ENCODE assay signal across 1 cellular context in the genomic region with DNA sequence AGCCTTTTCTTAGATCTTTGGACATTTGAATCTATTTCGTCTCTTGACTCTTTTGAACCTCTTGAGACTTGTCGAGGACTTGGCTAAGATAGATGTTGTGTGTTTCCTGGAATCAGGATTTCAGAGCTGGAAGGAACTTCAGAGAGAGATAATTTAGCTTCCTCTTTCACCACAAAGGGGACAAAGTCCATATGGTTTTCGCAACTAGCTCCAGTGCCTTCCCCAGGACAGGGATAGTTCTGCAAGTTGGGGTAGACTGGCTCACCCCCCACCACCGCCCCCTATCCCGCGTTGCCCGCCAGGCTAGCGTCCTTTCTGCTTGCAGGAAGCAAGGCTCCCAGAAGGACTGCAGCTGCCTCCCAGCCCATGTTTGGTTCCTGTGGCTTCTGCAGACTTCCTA.
A peak's percentile ranks its signal among the peaks of the same experiment; 100 is the strongest.
TF ChIP-seq lines count a peak whose summit lies in the region.

No MANE protein-coding gene starts in this region.

TF ChIP-seq in HepG2, 621 proteins besides CTCF, POLR2A, EP300 and RAD21 (continued from another document and continues in another):
- TF ChIP-seq, protein P1, sequence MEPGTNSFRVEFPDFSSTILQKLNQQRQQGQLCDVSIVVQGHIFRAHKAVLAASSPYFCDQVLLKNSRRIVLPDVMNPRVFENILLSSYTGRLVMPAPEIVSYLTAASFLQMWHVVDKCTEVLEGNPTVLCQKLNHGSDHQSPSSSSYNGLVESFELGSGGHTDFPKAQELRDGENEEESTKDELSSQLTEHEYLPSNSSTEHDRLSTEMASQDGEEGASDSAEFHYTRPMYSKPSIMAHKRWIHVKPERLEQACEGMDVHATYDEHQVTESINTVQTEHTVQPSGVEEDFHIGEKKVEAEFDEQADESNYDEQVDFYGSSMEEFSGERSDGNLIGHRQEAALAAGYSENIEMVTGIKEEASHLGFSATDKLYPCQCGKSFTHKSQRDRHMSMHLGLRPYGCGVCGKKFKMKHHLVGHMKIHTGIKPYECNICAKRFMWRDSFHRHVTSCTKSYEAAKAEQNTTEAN (CRISPR knock-in tag; conservative IDR thresholded peaks at IDR 0.05) = no peak
- TF ChIP-seq MBNL3 (CRISPR knock-in tag; conservative IDR thresholded peaks at IDR 0.05) = no peak
- no peak for TF ChIP-seq HNF1A (IDR thresholded peaks at IDR 0.05; ENCODE audit: low read depth)
- peak; percentile 46; the same call in 1 of the 2 replicates for TF ChIP-seq HNF1A (CRISPR knock-in tag; IDR thresholded peaks at IDR 0.05; ENCODE audit: borderline replicate concordance)
- no peak for TF ChIP-seq FIP1L1 (IDR thresholded peaks at IDR 0.05; ENCODE audit: borderline replicate concordance, insufficient read depth, low read depth, low read length)
- peak; percentile 64; the same call in 1 of the 2 replicates for TF ChIP-seq GFI1 (CRISPR knock-in tag; IDR thresholded peaks at IDR 0.05; ENCODE audit: borderline replicate concordance)
- peak; percentile 77 for TF ChIP-seq SAP130 (CRISPR knock-in tag; IDR thresholded peaks at IDR 0.05; ENCODE audit: low read depth)
- no peak for TF ChIP-seq ZBTB42 (CRISPR knock-in tag; IDR thresholded peaks at IDR 0.05)
- TF ChIP-seq MED1 (CRISPR knock-in tag; IDR thresholded peaks at IDR 0.05) = peak; percentile 85
- peak; percentile 96 for TF ChIP-seq PRDM15 (CRISPR knock-in tag; IDR thresholded peaks at IDR 0.05)
- TF ChIP-seq IKZF4 (CRISPR knock-in tag; IDR thresholded peaks at IDR 0.05; ENCODE audit: borderline replicate concordance, low read depth, not compliant biosample characterization) = no peak
- TF ChIP-seq PHF5A (CRISPR knock-in tag; IDR thresholded peaks at IDR 0.05; ENCODE audit: low read depth, unreplicated experiment) = no peak
- peak; percentile 57; the same call in 1 of the 2 replicates for TF ChIP-seq IRF2 (CRISPR knock-in tag; IDR thresholded peaks at IDR 0.05)
- peak; percentile 98 for TF ChIP-seq ARID5B (CRISPR knock-in tag; IDR thresholded peaks at IDR 0.05)
- TF ChIP-seq GATAD2A (CRISPR knock-in tag; IDR thresholded peaks at IDR 0.05) = peak; percentile 97
- 0 out of 2 replicates have a peak, but pooled peaks have one; percentile 49 for TF ChIP-seq ATF2 (CRISPR knock-in tag; IDR thresholded peaks at IDR 0.05)
- peak; percentile 96 for TF ChIP-seq ELF3 (CRISPR knock-in tag; IDR thresholded peaks at IDR 0.05)
- TF ChIP-seq SIX4 (CRISPR knock-in tag; IDR thresholded peaks at IDR 0.05) = peak; percentile 72; the same call in 1 of the 2 replicates
- TF ChIP-seq, protein P2, sequence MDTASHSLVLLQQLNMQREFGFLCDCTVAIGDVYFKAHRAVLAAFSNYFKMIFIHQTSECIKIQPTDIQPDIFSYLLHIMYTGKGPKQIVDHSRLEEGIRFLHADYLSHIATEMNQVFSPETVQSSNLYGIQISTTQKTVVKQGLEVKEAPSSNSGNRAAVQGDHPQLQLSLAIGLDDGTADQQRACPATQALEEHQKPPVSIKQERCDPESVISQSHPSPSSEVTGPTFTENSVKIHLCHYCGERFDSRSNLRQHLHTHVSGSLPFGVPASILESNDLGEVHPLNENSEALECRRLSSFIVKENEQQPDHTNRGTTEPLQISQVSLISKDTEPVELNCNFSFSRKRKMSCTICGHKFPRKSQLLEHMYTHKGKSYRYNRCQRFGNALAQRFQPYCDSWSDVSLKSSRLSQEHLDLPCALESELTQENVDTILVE (CRISPR knock-in tag; IDR thresholded peaks at IDR 0.05) = 0 out of 2 replicates have a peak, but pooled peaks have one; percentile 23
- TF ChIP-seq THYN1 (CRISPR knock-in tag; IDR thresholded peaks at IDR 0.05; ENCODE audit: borderline replicate concordance, low read depth) = no peak
- TF ChIP-seq ZNF703 (CRISPR knock-in tag; IDR thresholded peaks at IDR 0.05; ENCODE audit: borderline replicate concordance) = no peak
- TF ChIP-seq, protein P3, sequence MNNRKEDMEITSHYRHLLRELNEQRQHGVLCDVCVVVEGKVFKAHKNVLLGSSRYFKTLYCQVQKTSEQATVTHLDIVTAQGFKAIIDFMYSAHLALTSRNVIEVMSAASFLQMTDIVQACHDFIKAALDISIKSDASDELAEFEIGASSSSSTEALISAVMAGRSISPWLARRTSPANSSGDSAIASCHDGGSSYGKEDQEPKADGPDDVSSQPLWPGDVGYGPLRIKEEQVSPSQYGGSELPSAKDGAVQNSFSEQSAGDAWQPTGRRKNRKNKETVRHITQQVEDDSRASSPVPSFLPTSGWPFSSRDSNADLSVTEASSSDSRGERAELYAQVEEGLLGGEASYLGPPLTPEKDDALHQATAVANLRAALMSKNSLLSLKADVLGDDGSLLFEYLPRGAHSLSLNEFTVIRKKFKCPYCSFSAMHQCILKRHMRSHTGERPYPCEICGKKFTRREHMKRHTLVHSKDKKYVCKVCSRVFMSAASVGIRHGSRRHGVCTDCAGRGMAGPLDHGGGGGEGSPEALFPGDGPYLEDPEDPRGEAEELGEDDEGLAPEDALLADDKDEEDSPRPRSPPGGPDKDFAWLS (CRISPR knock-in tag; IDR thresholded peaks at IDR 0.05; ENCODE audit: borderline replicate concordance) = no peak
- no peak for TF ChIP-seq ZNF749 (CRISPR knock-in tag; IDR thresholded peaks at IDR 0.05; ENCODE audit: borderline replicate concordance)
- TF ChIP-seq CHD4 (IDR thresholded peaks at IDR 0.05; ENCODE audit: borderline replicate concordance, low read length) = no peak
- TF ChIP-seq, protein P4, sequence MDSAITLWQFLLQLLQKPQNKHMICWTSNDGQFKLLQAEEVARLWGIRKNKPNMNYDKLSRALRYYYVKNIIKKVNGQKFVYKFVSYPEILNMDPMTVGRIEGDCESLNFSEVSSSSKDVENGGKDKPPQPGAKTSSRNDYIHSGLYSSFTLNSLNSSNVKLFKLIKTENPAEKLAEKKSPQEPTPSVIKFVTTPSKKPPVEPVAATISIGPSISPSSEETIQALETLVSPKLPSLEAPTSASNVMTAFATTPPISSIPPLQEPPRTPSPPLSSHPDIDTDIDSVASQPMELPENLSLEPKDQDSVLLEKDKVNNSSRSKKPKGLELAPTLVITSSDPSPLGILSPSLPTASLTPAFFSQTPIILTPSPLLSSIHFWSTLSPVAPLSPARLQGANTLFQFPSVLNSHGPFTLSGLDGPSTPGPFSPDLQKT (CRISPR knock-in tag; IDR thresholded peaks at IDR 0.05; ENCODE audit: borderline replicate concordance) = no peak
- no peak for TF ChIP-seq GPBP1L1 (CRISPR knock-in tag; IDR thresholded peaks at IDR 0.05)
- TF ChIP-seq DMAP1 (CRISPR knock-in tag; IDR thresholded peaks at IDR 0.05) = peak; percentile 62; the same call in 1 of the 2 replicates
- TF ChIP-seq CENPBD1 (CRISPR knock-in tag; IDR thresholded peaks at IDR 0.05; ENCODE audit: borderline replicate concordance, low read depth) = no peak
- no peak for TF ChIP-seq SRSF9 (IDR thresholded peaks at IDR 0.05; ENCODE audit: borderline replicate concordance, insufficient read depth, low read depth, low read length, poor library complexity, severe bottlenecking)
- no peak for TF ChIP-seq ZNF382 (CRISPR knock-in tag; IDR thresholded peaks at IDR 0.05; ENCODE audit: borderline replicate concordance)
- TF ChIP-seq KAT2B (IDR thresholded peaks at IDR 0.05; ENCODE audit: borderline replicate concordance, low read depth, low read length) = no peak
